In genomic region chr2:199911877-199912161, GRCh38 we compare ENCODE assay signal across 8 cellular contexts. TPM values are rescaled to one million over a fixed set of nuclear protein-coding genes. Genes with fewer than 3 reads are reported as not detected.
A peak's percentile ranks its signal among the peaks of the same experiment; 100 is the strongest.
DNase-seq lines count a peak whose midpoint lies in the region; ATAC-seq and TF ChIP-seq lines count a peak whose summit lies in the region.

No MANE protein-coding gene starts in this region.

- H3K9me2 ChIP-seq in neural cell (ENCODE audit: insufficient read depth, low read length), result no peaks in the 10 kb centered on the region

- 0% methylated on average over 4 to 11 of the region's 13 CpGs for WGBS in endodermal cell (ENCODE audit: insufficient coverage in 1 of 2, insufficient read length in 1 of 2), 2 experiments

- no peaks in the 10 kb centered on the region for H3K4me1 ChIP-seq in endodermal cell (ENCODE audit: control insufficient read depth, insufficient read depth, low read length)

- no peak for TF ChIP-seq RAD21 in neural cell (conservative IDR thresholded peaks at IDR 0.05)

- H3K36me3 Mint-ChIP-seq in endodermal cell (ENCODE audit: low read depth), result peaks cover 29% of the 10 kb centered on the region

- no peak for TF ChIP-seq EP300 in neural cell (conservative IDR thresholded peaks at IDR 0.05; ENCODE audit: poor library complexity, severe bottlenecking)

- no peak for TF ChIP-seq CTCF in C4-2B (conservative IDR thresholded peaks at IDR 0.05)
- TF ChIP-seq CTCF in endodermal cell (conservative IDR thresholded peaks at IDR 0.05), result no peak
- TF ChIP-seq CTCF in neural cell (IDR thresholded peaks at IDR 0.05; ENCODE audit: poor library complexity, severe bottlenecking), result no peak

- H3K4me2 ChIP-seq in neural cell (ENCODE audit: low read length), result peak overlapping the region; percentile 79

- H3K4me1 Mint-ChIP-seq in endodermal cell, result peaks cover 7% of the 10 kb centered on the region

- H3K27ac ChIP-seq in C4-2B, result peak overlapping the region; percentile 90
- H3K27ac ChIP-seq in endodermal cell (ENCODE audit: low read depth, low read length), result peak overlapping the region; percentile 91
- H3K27ac ChIP-seq in neural cell (ENCODE audit: low read length), result peak overlapping the region; percentile 98

- no peaks in the 10 kb centered on the region for H4K20me1 ChIP-seq in neural cell (ENCODE audit: insufficient read depth)

- DNase-seq in NCI-H524 treated with DMSO at 0.1 percent for 48 hours (lab: John Stamatoyannopoulos, UW) (peak; percentile 7), endodermal cell (no peak), HCEC 1CT (no peak), ecto neural progenitor cell (ENCODE audit: low spot score) (no peak)

- H3K27me3 ChIP-seq in endodermal cell (ENCODE audit: control insufficient read depth, insufficient read depth, low read length, poor library complexity, severe bottlenecking) (no peaks in the 10 kb centered on the region), neural cell (ENCODE audit: insufficient read depth, low read depth, low read length) (no peaks in the 10 kb centered on the region)

- H3K79me2 ChIP-seq in neural cell (replicated peaks; ENCODE audit: insufficient read depth, low read length), result peaks cover 39% of the 10 kb centered on the region

- peaks cover 31% of the 10 kb centered on the region for H3K36me3 ChIP-seq in endodermal cell (ENCODE audit: control insufficient read depth, insufficient read depth, low read length)
- H3K36me3 ChIP-seq in neural cell (ENCODE audit: insufficient read depth, low read length), result no peaks in the 10 kb centered on the region

- H2AFZ ChIP-seq in neural cell (ENCODE audit: low read depth, low read length), result peak overlapping the region; percentile 99

- ATAC-seq in esophagus mucosa, result no peak
- ATAC-seq in GM21360 (IDR thresholded peaks at IDR 0.05; ENCODE audit: unreplicated experiment), result no peak

- H3K4me3 ChIP-seq in endodermal cell (ENCODE audit: low read length) (peak overlapping the region; percentile 100), neural cell (ENCODE audit: low read length) (peak overlapping the region; percentile 100)

- peak overlapping the region; percentile 95 for H3K27ac Mint-ChIP-seq in endodermal cell

- H3K9me3 Mint-ChIP-seq in endodermal cell, result peaks cover 13% of the 10 kb centered on the region

- no peaks in the 10 kb centered on the region for H3K27me3 Mint-ChIP-seq in endodermal cell (ENCODE audit: insufficient read depth)

- H3F3A ChIP-seq in neural cell (ENCODE audit: insufficient read depth, low read length, poor library complexity, severe bottlenecking), result no peaks in the 10 kb centered on the region

- H3K9ac ChIP-seq in endodermal cell (ENCODE audit: extremely low read depth, low read length, poor library complexity, severe bottlenecking) (peak overlapping the region; percentile 90), neural cell (ENCODE audit: low read length) (peak overlapping the region; percentile 99)

- H3K9me3 ChIP-seq in endodermal cell (ENCODE audit: control insufficient read depth, low read length), result peaks cover 26% of the 10 kb centered on the region
- peaks cover under 1% of the 10 kb centered on the region for H3K9me3 ChIP-seq in neural cell (ENCODE audit: low read length)

- H3K4me3 Mint-ChIP-seq in endodermal cell, result peak overlapping the region; percentile 89

TF ChIP-seq in neural cell, 6 proteins besides CTCF, POLR2A, EP300 and RAD21:
- no peak for TF ChIP-seq EZH2 (IDR thresholded peaks at IDR 0.05; ENCODE audit: borderline replicate concordance, insufficient read depth, low read length, poor library complexity, severe bottlenecking)
- no peak for TF ChIP-seq SMC3 (conservative IDR thresholded peaks at IDR 0.05; ENCODE audit: poor library complexity)
- TF ChIP-seq MXI1 (conservative IDR thresholded peaks at IDR 0.05; ENCODE audit: poor library complexity, severe bottlenecking), result no peak
- TF ChIP-seq REST (IDR thresholded peaks at IDR 0.05; ENCODE audit: borderline replicate concordance), result no peak
- TF ChIP-seq TAF1 (IDR thresholded peaks at IDR 0.05; ENCODE audit: low read depth), result no peak
- TF ChIP-seq POLR2AphosphoS5 (IDR thresholded peaks at IDR 0.05), result no peak

RNA-seq across cellular contexts. Expression of gene C2orf69, which starts 0.7 kb away (rescaled TPM):
- total RNA-seq in endodermal cell (10 to 100 TPM; 16.3 to 24.6 TPM), esophagus mucosa (7.7 TPM)
- polyA plus RNA-seq in endodermal cell (2013, experiment 1 of 2), result 15.1 TPM
- 15.9 TPM for polyA plus RNA-seq in endodermal cell (2013, experiment 2 of 2)
- 13.8 and 17.3 TPM in 2 replicates for polyA plus RNA-seq in neural cell
- polyA minus RNA-seq in neural cell, result 30.2 and 33.0 TPM in 2 replicates

RNA-seq across cellular contexts. Expression of gene TYW5, which starts 43.5 kb away (rescaled TPM):
- total RNA-seq in endodermal cell (10 to 100 TPM; 16.0 to 16.3 TPM), esophagus mucosa (4.5 TPM)
- 8.3 TPM for polyA plus RNA-seq in endodermal cell (2013, experiment 1 of 2)
- polyA plus RNA-seq in endodermal cell (2013, experiment 2 of 2), result 9.6 TPM
- polyA plus RNA-seq in neural cell, result 15.2 and 15.8 TPM in 2 replicates
- 19.2 and 21.2 TPM in 2 replicates for polyA minus RNA-seq in neural cell

RNA-seq across cellular contexts. Expression of gene MAIP1, which starts 43.6 kb away (rescaled TPM):
- total RNA-seq in endodermal cell, result 10 to 100 TPM; 20.9 to 23.7 TPM
- 22.7 TPM for polyA plus RNA-seq in endodermal cell (2013, experiment 1 of 2)
- 22.9 TPM for polyA plus RNA-seq in endodermal cell (2013, experiment 2 of 2)
- 24.1 and 47.9 TPM in 2 replicates for polyA plus RNA-seq in neural cell
- 32.4 and 40.4 TPM in 2 replicates for polyA minus RNA-seq in neural cell
- total RNA-seq in esophagus mucosa, result 17.7 TPM
